14 cellular contexts compared by ENCODE assay signal in genomic region chr7:151837285-151838042, GRCh38. TPM values are rescaled to one million over a fixed set of nuclear protein-coding genes. Genes with fewer than 3 reads are reported as not detected.
DNase-seq lines count a peak whose midpoint lies in the region; ATAC-seq and TF ChIP-seq lines count a peak whose summit lies in the region.
"Had no signal": no experiment of that assay in that cellular context is flagged by ENCODE, and none has a peak within 500 bp of the region (broad histone marks: within the 10 kb centered on the region; RNA-seq: fewer than 3 reads in every experiment).

No MANE protein-coding gene starts in this region.

- H3K27ac Mint-ChIP-seq in activated CD8-positive, alpha-beta T cell treated with anti-CD3 and anti-CD28 coated beads, Interleukin-2, amount 10 ng/mL, durations not matched to agents 7 days and 5 days: peak overlapping the region; percentile 84
- no peak overlapping the region for H3K27ac Mint-ChIP-seq in activated CD8-positive, alpha-beta T cell treated with anti-CD3 and anti-CD28 coated beads for 36 hours
- H3K27ac Mint-ChIP-seq in WTC11 (peak overlapping the region; percentile 19; the same call in 1 of the 2 replicates), memory B cell (peak overlapping the region; percentile 89)

- no peak for TF ChIP-seq POLR2A in transverse colon (IDR thresholded peaks at IDR 0.05)

- H3K9me3 ChIP-seq in upper lobe of right lung: no peaks in the 10 kb centered on the region
- H3K9me3 ChIP-seq in transverse colon: no peaks in the 10 kb centered on the region
- H3K9me3 ChIP-seq: upper lobe of left lung had no signal

- no peaks in the 10 kb centered on the region for H3K27me3 Mint-ChIP-seq in activated CD8-positive, alpha-beta T cell treated with anti-CD3 and anti-CD28 coated beads, Interleukin-2, amount 10 ng/mL, durations not matched to agents 7 days and 5 days (ENCODE audit: low read depth)
- no peaks in the 10 kb centered on the region for H3K27me3 Mint-ChIP-seq in activated CD8-positive, alpha-beta T cell treated with anti-CD3 and anti-CD28 coated beads for 36 hours
- H3K27me3 Mint-ChIP-seq in WTC11 (ENCODE audit: low read depth): no peaks in the 10 kb centered on the region
- no peaks in the 10 kb centered on the region for H3K27me3 Mint-ChIP-seq in memory B cell
- H3K27me3 Mint-ChIP-seq: central memory CD8-positive, alpha-beta T cell had no signal

- no peak overlapping the region for H3K4me3 Mint-ChIP-seq in activated CD8-positive, alpha-beta T cell treated with anti-CD3 and anti-CD28 coated beads, Interleukin-2, amount 10 ng/mL, durations not matched to agents 7 days and 5 days
- no peak overlapping the region for H3K4me3 Mint-ChIP-seq in activated CD8-positive, alpha-beta T cell treated with anti-CD3 and anti-CD28 coated beads for 36 hours
- H3K4me3 Mint-ChIP-seq in WTC11 (no peak overlapping the region), memory B cell (peak overlapping the region; percentile 15)
- H3K4me3 Mint-ChIP-seq: central memory CD8-positive, alpha-beta T cell had no signal

- peaks cover 10% of the 10 kb centered on the region for H3K4me1 ChIP-seq in upper lobe of right lung
- H3K4me1 ChIP-seq in transverse colon: peaks cover 0 to 11% (median 8%) of the 10 kb centered on the region in 4 donors

- H3K36me3 ChIP-seq in upper lobe of right lung (no peaks in the 10 kb centered on the region), transverse colon (no peaks in the 10 kb centered on the region)
- H3K36me3 ChIP-seq: upper lobe of left lung had no signal

- no peaks in the 10 kb centered on the region for H3K36me3 Mint-ChIP-seq in activated CD8-positive, alpha-beta T cell treated with anti-CD3 and anti-CD28 coated beads, Interleukin-2, amount 10 ng/mL, durations not matched to agents 7 days and 5 days (ENCODE audit: low read depth)
- H3K36me3 Mint-ChIP-seq in activated CD8-positive, alpha-beta T cell treated with anti-CD3 and anti-CD28 coated beads for 36 hours (ENCODE audit: low read depth): no peaks in the 10 kb centered on the region
- no peaks in the 10 kb centered on the region for H3K36me3 Mint-ChIP-seq in WTC11
- H3K36me3 Mint-ChIP-seq in memory B cell: peaks cover 6% of the 10 kb centered on the region

- WGBS in transverse colon (ENCODE audit: low coverage in 1 of 2), 2 donors: 88% methylated on average over 14 to 24 of the region's 25 CpGs

- H3K27me3 ChIP-seq in upper lobe of right lung (no peaks in the 10 kb centered on the region), transverse colon (no peaks in the 10 kb centered on the region)
- H3K27me3 ChIP-seq: upper lobe of left lung had no signal

- CTCF ChIA-PET in activated CD8-positive, alpha-beta T cell treated with anti-CD3 and anti-CD28 coated beads, Interleukin-2, amount 10 ng/mL, durations not matched to agents 7 days and 5 days (lab: Charles Lee): no interaction called here
- CTCF ChIA-PET in activated CD8-positive, alpha-beta T cell treated with anti-CD3 and anti-CD28 coated beads for 36 hours (lab: Charles Lee): interaction anchor here (1.1 to 1.4 kb wide), 2 partner anchors 16 to 55 kb away, joined by 3 to 5 read pairs; no protein-coding TSS in a partner anchor
- CTCF ChIA-PET in WTC11 (lab: Charles Lee): interaction anchor here (0.6 to 0.9 kb wide), 3 partner anchors 23 to 78 kb away, joined by 3 read pairs; no protein-coding TSS in a partner anchor

- intact Hi-C loops in activated CD8-positive, alpha-beta T cell treated with anti-CD3 and anti-CD28 coated beads for 36 hours (cut with micrococcal nuclease): no loop called here
- intact Hi-C loops in upper lobe of right lung (cut with DNase I) (no loop called here), transverse colon (cut with DNase I; ENCODE audit: low total_unique reads) (no loop called here)

- DNase-seq in activated CD8-positive, alpha-beta T cell treated with anti-CD3 and anti-CD28 coated beads, Interleukin-2, amount 10 ng/mL, durations not matched to agents 7 days and 5 days: no peak
- no peak for DNase-seq in activated CD8-positive, alpha-beta T cell treated with anti-CD3 and anti-CD28 coated beads for 36 hours
- no peak for DNase-seq in WTC11 (ENCODE audit: low spot score)
- DNase-seq in memory B cell (ENCODE audit: low spot score in 2 of 2): no peak
- no peak for DNase-seq in upper lobe of right lung
- DNase-seq in activated T-cell treated with anti-CD3 and anti-CD28 coated beads, Interleukin-2, amount 50 U/mL, for 1 hour: no peak
- DNase-seq in transverse colon: no peak
- DNase-seq: activated effector memory CD4-positive, alpha-beta T cell treated with Interleukin-2 at 50 U/mL for 16 hours; NCI-H1105 treated with DMSO at 0.1 percent for 48 hours; NCI-H526; upper lobe of left lung had no signal

- peaks cover 27% of the 10 kb centered on the region for H3K4me1 Mint-ChIP-seq in activated CD8-positive, alpha-beta T cell treated with anti-CD3 and anti-CD28 coated beads, Interleukin-2, amount 10 ng/mL, durations not matched to agents 7 days and 5 days (ENCODE audit: low read depth)
- peaks cover 37% of the 10 kb centered on the region for H3K4me1 Mint-ChIP-seq in activated CD8-positive, alpha-beta T cell treated with anti-CD3 and anti-CD28 coated beads for 36 hours (ENCODE audit: low read depth)
- H3K4me1 Mint-ChIP-seq in WTC11: peaks cover 25% of the 10 kb centered on the region
- H3K4me1 Mint-ChIP-seq in memory B cell: peaks cover 23% of the 10 kb centered on the region

- POLR2A ChIA-PET in activated CD8-positive, alpha-beta T cell treated with anti-CD3 and anti-CD28 coated beads, Interleukin-2, amount 10 ng/mL, durations not matched to agents 7 days and 5 days (lab: Charles Lee): no interaction called here
- POLR2A ChIA-PET in activated CD8-positive, alpha-beta T cell treated with anti-CD3 and anti-CD28 coated beads for 36 hours (lab: Charles Lee): no interaction called here
- POLR2A ChIA-PET in WTC11 (lab: Charles Lee): interaction anchor here (1.9 kb wide), 1 partner anchor 10 kb away, joined by 11 read pairs; no protein-coding TSS in a partner anchor

- in situ Hi-C loops in transverse colon (cut with MboI; ENCODE audit: low pct_ligation_motif_present in 1 of 4, low pct_unique_long_range_greater_than_20kb in 1 of 4, low sequenced_read_pairs in 3 of 4): no loop called here

- TF ChIP-seq CTCF in activated CD8-positive, alpha-beta T cell treated with anti-CD3 and anti-CD28 coated beads for 36 hours (IDR thresholded peaks at IDR 0.05): no peak
- TF ChIP-seq CTCF in WTC11 (IDR thresholded peaks at IDR 0.05) (no peak), upper lobe of right lung (IDR thresholded peaks at IDR 0.05) (no peak), transverse colon (IDR thresholded peaks at IDR 0.05) (no peak)

- no peak for ATAC-seq in activated CD8-positive, alpha-beta T cell treated with anti-CD3 and anti-CD28 coated beads, Interleukin-2, amount 10 ng/mL, durations not matched to agents 7 days and 5 days
- no peak for ATAC-seq in activated CD8-positive, alpha-beta T cell treated with anti-CD3 and anti-CD28 coated beads for 36 hours
- ATAC-seq in WTC11: peak; percentile 72
- ATAC-seq in memory B cell (ENCODE audit: low read depth): no peak
- ATAC-seq in upper lobe of right lung: peak; percentile 3
- no peak for ATAC-seq in HG02852 (IDR thresholded peaks at IDR 0.05; ENCODE audit: unreplicated experiment)
- ATAC-seq: activated CD4-positive, CD25-positive, alpha-beta regulatory T cell treated with anti-CD3 and anti-CD28 coated beads, Interleukin-2, amount 50 U/mL, for 24 hours had no signal

- no peaks in the 10 kb centered on the region for H3K9me3 Mint-ChIP-seq in activated CD8-positive, alpha-beta T cell treated with anti-CD3 and anti-CD28 coated beads, Interleukin-2, amount 10 ng/mL, durations not matched to agents 7 days and 5 days (ENCODE audit: insufficient read depth)
- no peaks in the 10 kb centered on the region for H3K9me3 Mint-ChIP-seq in activated CD8-positive, alpha-beta T cell treated with anti-CD3 and anti-CD28 coated beads for 36 hours
- H3K9me3 Mint-ChIP-seq in WTC11 (no peaks in the 10 kb centered on the region), memory B cell (no peaks in the 10 kb centered on the region)
- H3K9me3 Mint-ChIP-seq: central memory CD8-positive, alpha-beta T cell had no signal

- H3K27ac ChIP-seq in upper lobe of right lung (no peak overlapping the region), transverse colon (peak overlapping the region in 1 of 4 donors; percentile 3)

- H3K4me3 ChIP-seq in upper lobe of right lung (no peak overlapping the region), transverse colon (no peak overlapping the region)
- H3K4me3 ChIP-seq: upper lobe of left lung had no signal

- no peak for TF ChIP-seq EP300 in transverse colon (IDR thresholded peaks at IDR 0.05; ENCODE audit: low read depth)

TF ChIP-seq in WTC11, 78 proteins besides CTCF, POLR2A, EP300 and RAD21 (continues in another document):
- no peak for TF ChIP-seq NR2C2 (CRISPR knock-in tag; IDR thresholded peaks at IDR 0.05)
- no peak for TF ChIP-seq ELF4 (CRISPR knock-in tag; IDR thresholded peaks at IDR 0.05; ENCODE audit: low read depth)
- TF ChIP-seq STAT6 (CRISPR knock-in tag; conservative IDR thresholded peaks at IDR 0.05; ENCODE audit: low read depth): no peak

RNA-seq across cellular contexts. Expression of gene PRKAG2, which starts 39.5 kb away (rescaled TPM):
- total RNA-seq in activated CD8-positive, alpha-beta T cell treated with anti-CD3 and anti-CD28 coated beads, Interleukin-2, amount 10 ng/mL, durations not matched to agents 7 days and 5 days: 10 to 100 TPM; 23.6 to 28.3 TPM
- total RNA-seq in activated CD8-positive, alpha-beta T cell treated with anti-CD3 and anti-CD28 coated beads for 36 hours: 10 to 100 TPM; 17.0 to 19.2 TPM
- total RNA-seq in WTC11 (2021) (14.7 to 20.3 TPM (median 17.0 TPM) in 3 replicates), upper lobe of right lung (35.6 TPM), transverse colon (10 to 100 TPM; 25.1 to 57.8 (median 46.7) TPM)

Comparison
In these comparisons a context has a peak if more than half of its experiments do, and no peak if none do; other contexts are left out.
1. ATAC-seq: peak in WTC11 (single experiment) and upper lobe of right lung (single experiment); none in activated CD8-positive, alpha-beta T cell treated with anti-CD3 and anti-CD28 coated beads, Interleukin-2, amount 10 ng/mL, durations not matched to agents 7 days and 5 days (single experiment), activated CD8-positive, alpha-beta T cell treated with anti-CD3 and anti-CD28 coated beads for 36 hours (single experiment), memory B cell (single experiment) and HG02852 (single experiment).